In genomic region chr17:6831662-6832263, GRCh38 we compare ENCODE assay signal across 8 cellular contexts. TPM values are rescaled to one million over a fixed set of nuclear protein-coding genes. Genes with fewer than 3 reads are reported as not detected.
DNase-seq lines count a peak whose midpoint lies in the region; ATAC-seq, FAIRE-seq and TF ChIP-seq lines count a peak whose summit lies in the region.

Gene TEKT1 (minus strand): TSS chr17:6831729. CDS start chr17:6830376, 1,353 bp downstream.

- intact Hi-C loops in activated T-helper 2 cell treated with anti-CD3 and anti-CD28 coated beads, Interferon-gamma antibody, Interleukin-2, Interleukin-4, amounts not matched to agents 10 μg/mL and 5 μg/mL and 100 μg/mL, durations not matched to agents 14 hours and 24 hours and 36 hours (cut with micrococcal nuclease): no loop called here

- H3K4me3 Mint-ChIP-seq in activated T-helper 2 cell treated with anti-CD3 and anti-CD28 coated beads, Interferon-gamma antibody, Interleukin-2, Interleukin-4, amounts not matched to agents 10 μg/mL and 5 μg/mL and 100 μg/mL, durations not matched to agents 14 hours and 24 hours and 36 hours (ENCODE audit: low read depth): peak within 1 kb of the TSS; percentile 64
- peak within 1 kb of the TSS; percentile 80 for H3K4me3 Mint-ChIP-seq in natural killer cell treated with Interleukin-12 subunit alpha and Interleukin-12 subunit beta and Interleukin-15 and Interleukin-18, amount 100 ng/mL, for 72 hours
- H3K4me3 Mint-ChIP-seq in stimulated activated memory B cell treated with anti-CD40 and anti-IgM and Interleukin-4, amounts not matched to agents 10 μg/mL and 1 μg/mL and 100 μg/mL, for 72 hours: peak within 1 kb of the TSS; percentile 77

- no peaks in the 10 kb centered on the region for H3K36me3 Mint-ChIP-seq in activated T-helper 2 cell treated with anti-CD3 and anti-CD28 coated beads, Interferon-gamma antibody, Interleukin-2, Interleukin-4, amounts not matched to agents 10 μg/mL and 5 μg/mL and 100 μg/mL, durations not matched to agents 14 hours and 24 hours and 36 hours (ENCODE audit: low read depth)
- H3K36me3 Mint-ChIP-seq in natural killer cell treated with Interleukin-12 subunit alpha and Interleukin-12 subunit beta and Interleukin-15 and Interleukin-18, amount 100 ng/mL, for 72 hours: no peaks in the 10 kb centered on the region
- no peaks in the 10 kb centered on the region for H3K36me3 Mint-ChIP-seq in stimulated activated memory B cell treated with anti-CD40 and anti-IgM and Interleukin-4, amounts not matched to agents 10 μg/mL and 1 μg/mL and 100 μg/mL, for 72 hours

- peaks cover 64% of the 10 kb centered on the region for H3K27me3 Mint-ChIP-seq in activated T-helper 2 cell treated with anti-CD3 and anti-CD28 coated beads, Interferon-gamma antibody, Interleukin-2, Interleukin-4, amounts not matched to agents 10 μg/mL and 5 μg/mL and 100 μg/mL, durations not matched to agents 14 hours and 24 hours and 36 hours (ENCODE audit: low read depth)
- H3K27me3 Mint-ChIP-seq in natural killer cell treated with Interleukin-12 subunit alpha and Interleukin-12 subunit beta and Interleukin-15 and Interleukin-18, amount 100 ng/mL, for 72 hours: peaks cover 38 to 64% of the 10 kb centered on the region in 2 donors
- peaks cover 70% of the 10 kb centered on the region for H3K27me3 Mint-ChIP-seq in stimulated activated memory B cell treated with anti-CD40 and anti-IgM and Interleukin-4, amounts not matched to agents 10 μg/mL and 1 μg/mL and 100 μg/mL, for 72 hours

- DNase-seq in GM13977 (ENCODE audit: low spot score): peak; percentile 73
- peak; percentile 50 for DNase-seq in NCI-H774 (lab: John Stamatoyannopoulos, UW)
- DNase-seq in activated T-helper 2 cell treated with anti-CD3 and anti-CD28 coated beads, Interferon-gamma antibody, Interleukin-2, Interleukin-4, amounts not matched to agents 10 μg/mL and 5 μg/mL and 100 μg/mL, durations not matched to agents 14 hours and 24 hours and 36 hours (ENCODE audit: low spot score): peak; percentile 68
- DNase-seq in foreskin fibroblast: peak; percentile 38 to 76
- peak; percentile 62 for DNase-seq in natural killer cell treated with Interleukin-12 subunit alpha and Interleukin-12 subunit beta and Interleukin-15 and Interleukin-18, amount 100 ng/mL, for 72 hours (ENCODE audit: low spot score)
- DNase-seq in RCC 7860 (ENCODE audit: low spot score): no peak

- in situ Hi-C loops in GM13977 (cut with MboI; ENCODE audit: low pct_unique_long_range_greater_than_20kb, low sequenced_read_pairs, unreplicated experiment): loop anchor here (25.0 kb wide), 1 partner anchor 169 kb away; the partner anchor contains the start of genes C17orf100 and MED31

- TF ChIP-seq CTCF in GM13977 (IDR thresholded peaks at IDR 0.05; ENCODE audit: extremely low read depth, insufficient read depth, missing control alignments) (no peak), foreskin fibroblast (IDR thresholded peaks at IDR 0.05; ENCODE audit: low read depth, low read length) (no peak)

- H3K4me1 Mint-ChIP-seq in activated T-helper 2 cell treated with anti-CD3 and anti-CD28 coated beads, Interferon-gamma antibody, Interleukin-2, Interleukin-4, amounts not matched to agents 10 μg/mL and 5 μg/mL and 100 μg/mL, durations not matched to agents 14 hours and 24 hours and 36 hours (ENCODE audit: low read depth): peaks cover 9% of the 10 kb centered on the region
- H3K4me1 Mint-ChIP-seq in natural killer cell treated with Interleukin-12 subunit alpha and Interleukin-12 subunit beta and Interleukin-15 and Interleukin-18, amount 100 ng/mL, for 72 hours (ENCODE audit: low read depth in 2 of 2): peaks cover 7 to 10% of the 10 kb centered on the region in 2 donors
- peaks cover 15% of the 10 kb centered on the region for H3K4me1 Mint-ChIP-seq in stimulated activated memory B cell treated with anti-CD40 and anti-IgM and Interleukin-4, amounts not matched to agents 10 μg/mL and 1 μg/mL and 100 μg/mL, for 72 hours

- no peak for FAIRE-seq in RCC 7860 (lab: Jason Lieb, UNC)

- peak within 1 kb of the TSS in 1 of 2 donors; percentile 20 for H3K4me3 ChIP-seq in foreskin fibroblast (ENCODE audit: low read depth in 1 of 2, low read length in 2 of 2)

- no peaks in the 10 kb centered on the region for H3K9me3 Mint-ChIP-seq in activated T-helper 2 cell treated with anti-CD3 and anti-CD28 coated beads, Interferon-gamma antibody, Interleukin-2, Interleukin-4, amounts not matched to agents 10 μg/mL and 5 μg/mL and 100 μg/mL, durations not matched to agents 14 hours and 24 hours and 36 hours
- H3K9me3 Mint-ChIP-seq in natural killer cell treated with Interleukin-12 subunit alpha and Interleukin-12 subunit beta and Interleukin-15 and Interleukin-18, amount 100 ng/mL, for 72 hours: no peaks in the 10 kb centered on the region
- no peaks in the 10 kb centered on the region for H3K9me3 Mint-ChIP-seq in stimulated activated memory B cell treated with anti-CD40 and anti-IgM and Interleukin-4, amounts not matched to agents 10 μg/mL and 1 μg/mL and 100 μg/mL, for 72 hours

- no peak within 1 kb of the TSS for H3K27ac Mint-ChIP-seq in activated T-helper 2 cell treated with anti-CD3 and anti-CD28 coated beads, Interferon-gamma antibody, Interleukin-2, Interleukin-4, amounts not matched to agents 10 μg/mL and 5 μg/mL and 100 μg/mL, durations not matched to agents 14 hours and 24 hours and 36 hours
- no peak within 1 kb of the TSS for H3K27ac Mint-ChIP-seq in natural killer cell treated with Interleukin-12 subunit alpha and Interleukin-12 subunit beta and Interleukin-15 and Interleukin-18, amount 100 ng/mL, for 72 hours
- no peak within 1 kb of the TSS for H3K27ac Mint-ChIP-seq in stimulated activated memory B cell treated with anti-CD40 and anti-IgM and Interleukin-4, amounts not matched to agents 10 μg/mL and 1 μg/mL and 100 μg/mL, for 72 hours

- peak; percentile 85 to 87 for ATAC-seq in natural killer cell treated with Interleukin-12 subunit alpha and Interleukin-12 subunit beta and Interleukin-15 and Interleukin-18, amount 100 ng/mL, for 72 hours
- ATAC-seq in stimulated activated memory B cell treated with anti-CD40 and anti-IgM and Interleukin-4, amounts not matched to agents 10 μg/mL and 1 μg/mL and 100 μg/mL, for 72 hours: peak; percentile 80
- ATAC-seq in HG02759 (IDR thresholded peaks at IDR 0.05; ENCODE audit: unreplicated experiment): no peak

RNA-seq across cellular contexts. Expression of gene TEKT1, which starts in this region (rescaled TPM):
- not detected in 2 replicates for total RNA-seq in activated T-helper 2 cell treated with anti-CD3 and anti-CD28 coated beads, Interferon-gamma antibody, Interleukin-2, Interleukin-4, amounts not matched to agents 10 μg/mL and 5 μg/mL and 100 μg/mL, durations not matched to agents 14 hours and 24 hours and 36 hours
- total RNA-seq in natural killer cell treated with Interleukin-12 subunit alpha and Interleukin-12 subunit beta and Interleukin-15 and Interleukin-18, amount 100 ng/mL, for 72 hours: not detected

Comparison
In these comparisons a context has a peak if more than half of its experiments do, and no peak if none do; other contexts are left out.
1. Peak in DNase-seq in activated T-helper 2 cell treated with anti-CD3 and anti-CD28 coated beads, Interferon-gamma antibody, Interleukin-2, Interleukin-4, amounts not matched to agents 10 μg/mL and 5 μg/mL and 100 μg/mL, durations not matched to agents 14 hours and 24 hours and 36 hours; RNA of the gene not detected or under 1 TPM.
2. Peak in DNase-seq and ATAC-seq in natural killer cell treated with Interleukin-12 subunit alpha and Interleukin-12 subunit beta and Interleukin-15 and Interleukin-18, amount 100 ng/mL, for 72 hours; RNA of the gene not detected or under 1 TPM.